Comparison of ENCODE assay signal across 15 cellular contexts in genomic region chr2:241425368-241425767, GRCh38.
DNase-seq lines count a peak whose midpoint lies in the region; ATAC-seq and TF ChIP-seq lines count a peak whose summit lies in the region.
"Had no signal": no experiment of that assay in that cellular context is flagged by ENCODE, and none has a peak within 500 bp of the region (broad histone marks: within the 10 kb centered on the region; RNA-seq: fewer than 3 reads in every experiment).

No MANE protein-coding gene starts in this region.

- H3K36me3 ChIP-seq in trophoblast cell (ENCODE audit: control insufficient read depth in 1 of 2, insufficient read depth in 2 of 2, low read length in 2 of 2): peaks cover 15 to 17% of the 10 kb centered on the region in 2 experiments

- H3K4me1 Mint-ChIP-seq in neural crest cell: no peaks in the 10 kb centered on the region
- no peaks in the 10 kb centered on the region for H3K4me1 Mint-ChIP-seq in stimulated activated effector memory CD8-positive, alpha-beta T cell treated with anti-CD3 and anti-CD28 coated beads, Interleukin-12 subunit alpha, Interleukin-12 subunit beta, amount 100 ng/mL, for 72 hours

- no peaks in the 10 kb centered on the region for H3K79me2 ChIP-seq in trophoblast cell (ENCODE audit: control insufficient read depth, insufficient read depth, low read length, poor library complexity)

- no peak overlapping the region for H2BK120ac ChIP-seq in trophoblast cell (ENCODE audit: insufficient read depth, low read length, poor library complexity)

- no peak for ATAC-seq in stimulated activated effector memory CD8-positive, alpha-beta T cell treated with anti-CD3 and anti-CD28 coated beads, Interleukin-12 subunit alpha, Interleukin-12 subunit beta, amount 100 ng/mL, for 72 hours
- no peak for ATAC-seq in GM21619 (IDR thresholded peaks at IDR 0.05; ENCODE audit: unreplicated experiment)
- ATAC-seq: HepG2 had no signal

- no peak overlapping the region for H2AFZ ChIP-seq in trophoblast cell (ENCODE audit: insufficient read depth, low read length, poor library complexity)

- no peak overlapping the region for H4K8ac ChIP-seq in trophoblast cell (ENCODE audit: low read depth, low read length)

- peaks cover 9% of the 10 kb centered on the region for H3K9me3 Mint-ChIP-seq in neural crest cell
- peaks cover 20% of the 10 kb centered on the region for H3K9me3 Mint-ChIP-seq in stimulated activated effector memory CD8-positive, alpha-beta T cell treated with anti-CD3 and anti-CD28 coated beads, Interleukin-12 subunit alpha, Interleukin-12 subunit beta, amount 100 ng/mL, for 72 hours

- H3K4ac ChIP-seq in trophoblast cell (ENCODE audit: low read depth, low read length): no peak overlapping the region

- H3K4me2 ChIP-seq in trophoblast cell (ENCODE audit: low read length): no peak overlapping the region
- H3K4me2 ChIP-seq: BLaER1 treated with 17β-estradiol and CSF1 and Interleukin-3, amounts not matched to agents 10 nM and 100 nM had no signal

- peak overlapping the region; percentile 43 for H3K27ac Mint-ChIP-seq in neural crest cell (ENCODE audit: unreplicated experiment)
- H3K27ac Mint-ChIP-seq in stimulated activated effector memory CD8-positive, alpha-beta T cell treated with anti-CD3 and anti-CD28 coated beads, Interleukin-12 subunit alpha, Interleukin-12 subunit beta, amount 100 ng/mL, for 72 hours: no peak overlapping the region
- H3K27ac Mint-ChIP-seq: CD4-positive, CD25-positive, alpha-beta regulatory T cell; HFFc6 had no signal

- no peak overlapping the region for H4K91ac ChIP-seq in trophoblast cell (ENCODE audit: low read depth, low read length)

- no peak overlapping the region for H2AK5ac ChIP-seq in trophoblast cell (ENCODE audit: low read length)

- H4K12ac ChIP-seq in trophoblast cell (ENCODE audit: low read depth, low read length): no peak overlapping the region

- H2BK5ac ChIP-seq in trophoblast cell (ENCODE audit: low read depth, low read length, poor library complexity): no peak overlapping the region

- H3K27me3 ChIP-seq in trophoblast cell (ENCODE audit: insufficient read depth, low read length): no peaks in the 10 kb centered on the region
- H3K27me3 ChIP-seq: BLaER1 treated with 17β-estradiol and CSF1 and Interleukin-3, amounts not matched to agents 10 nM and 100 nM had no signal

- DNase-seq in NCI-H2171 treated with DMSO at 0.1 percent for 48 hours (lab: John Stamatoyannopoulos, UW) (peak; percentile 72), fibroblast of gingiva (ENCODE audit: low read depth) (peak; percentile 37), neural crest cell (ENCODE audit: low read depth, low spot score) (no peak), trophoblast cell (no peak)
- DNase-seq in stimulated activated effector memory CD8-positive, alpha-beta T cell treated with anti-CD3 and anti-CD28 coated beads, Interleukin-12 subunit alpha, Interleukin-12 subunit beta, amount 100 ng/mL, for 72 hours (ENCODE audit: low spot score in 2 of 2): no peak
- DNase-seq: ACHN; CD4-positive, CD25-positive, alpha-beta regulatory T cell; DMS53; GF-D8; HCEC 1CT; HFFc6 had no signal

- H3K4me3 ChIP-seq in trophoblast cell (ENCODE audit: low read depth, low read length): no peak overlapping the region
- H3K4me3 ChIP-seq: BLaER1 treated with 17β-estradiol and CSF1 and Interleukin-3, amounts not matched to agents 10 nM and 100 nM had no signal

- H3K4me1 ChIP-seq in trophoblast cell (ENCODE audit: control insufficient read depth in 1 of 2, insufficient read depth in 2 of 2, low read length in 2 of 2): no peaks in the 10 kb centered on the region
- H3K4me1 ChIP-seq: BLaER1 treated with 17β-estradiol and CSF1 and Interleukin-3, amounts not matched to agents 10 nM and 100 nM had no signal

- H3K14ac ChIP-seq in trophoblast cell (ENCODE audit: low read length): no peak overlapping the region

- no peak overlapping the region for H3K18ac ChIP-seq in trophoblast cell (ENCODE audit: low read length)

- no peaks in the 10 kb centered on the region for H3K79me1 ChIP-seq in trophoblast cell (ENCODE audit: low read length)

- WGBS in trophoblast cell (ENCODE audit: extremely low coverage, insufficient coverage, insufficient read length): no CpG with 5 or more reads among the region's 3 CpGs

- H3K9me3 ChIP-seq in trophoblast cell (ENCODE audit: insufficient read depth, low read depth, low read length): no peaks in the 10 kb centered on the region

- no peaks in the 10 kb centered on the region for H3K27me3 Mint-ChIP-seq in neural crest cell (ENCODE audit: low read depth)
- H3K27me3 Mint-ChIP-seq: CD4-positive, CD25-positive, alpha-beta regulatory T cell had no signal

- no peak overlapping the region for H3K23ac ChIP-seq in trophoblast cell (ENCODE audit: low read length)

- no peak overlapping the region for H3K9ac ChIP-seq in trophoblast cell (ENCODE audit: low read length)
- H3K9ac ChIP-seq: BLaER1 treated with 17β-estradiol and CSF1 and Interleukin-3, amounts not matched to agents 10 nM and 100 nM had no signal

- H3K27ac ChIP-seq in temporal lobe (ENCODE audit: low read depth, low read length) (peak overlapping the region; percentile 55), trophoblast cell (ENCODE audit: low read depth, low read length) (no peak overlapping the region)
- H3K27ac ChIP-seq: BLaER1 treated with 17β-estradiol and CSF1 and Interleukin-3, amounts not matched to agents 10 nM and 100 nM had no signal

- H3K4me3 Mint-ChIP-seq in neural crest cell: no peak overlapping the region
- H3K4me3 Mint-ChIP-seq in stimulated activated effector memory CD8-positive, alpha-beta T cell treated with anti-CD3 and anti-CD28 coated beads, Interleukin-12 subunit alpha, Interleukin-12 subunit beta, amount 100 ng/mL, for 72 hours: no peak overlapping the region
- H3K4me3 Mint-ChIP-seq: CD4-positive, CD25-positive, alpha-beta regulatory T cell; HFFc6 had no signal

- TF ChIP-seq CTCF in neural crest cell (conservative IDR thresholded peaks at IDR 0.05): no peak

- peaks cover 50% of the 10 kb centered on the region for H3K36me3 Mint-ChIP-seq in neural crest cell (ENCODE audit: low read depth)
- peaks cover 12% of the 10 kb centered on the region for H3K36me3 Mint-ChIP-seq in stimulated activated effector memory CD8-positive, alpha-beta T cell treated with anti-CD3 and anti-CD28 coated beads, Interleukin-12 subunit alpha, Interleukin-12 subunit beta, amount 100 ng/mL, for 72 hours

- H2BK12ac ChIP-seq in trophoblast cell (ENCODE audit: low read length): no peak overlapping the region

Comparison
In these comparisons a context has a peak if more than half of its experiments do, and no peak if none do; other contexts are left out.
1. DNase-seq: peak in NCI-H2171 treated with DMSO at 0.1 percent for 48 hours (single experiment) and fibroblast of gingiva (single experiment); none in neural crest cell (single experiment), stimulated activated effector memory CD8-positive, alpha-beta T cell treated with anti-CD3 and anti-CD28 coated beads, Interleukin-12 subunit alpha, Interleukin-12 subunit beta, amount 100 ng/mL, for 72 hours (0 of 2) and trophoblast cell (0 of 2).